Comparison of ENCODE assay signal across 8 cellular contexts in the genomic region with DNA sequence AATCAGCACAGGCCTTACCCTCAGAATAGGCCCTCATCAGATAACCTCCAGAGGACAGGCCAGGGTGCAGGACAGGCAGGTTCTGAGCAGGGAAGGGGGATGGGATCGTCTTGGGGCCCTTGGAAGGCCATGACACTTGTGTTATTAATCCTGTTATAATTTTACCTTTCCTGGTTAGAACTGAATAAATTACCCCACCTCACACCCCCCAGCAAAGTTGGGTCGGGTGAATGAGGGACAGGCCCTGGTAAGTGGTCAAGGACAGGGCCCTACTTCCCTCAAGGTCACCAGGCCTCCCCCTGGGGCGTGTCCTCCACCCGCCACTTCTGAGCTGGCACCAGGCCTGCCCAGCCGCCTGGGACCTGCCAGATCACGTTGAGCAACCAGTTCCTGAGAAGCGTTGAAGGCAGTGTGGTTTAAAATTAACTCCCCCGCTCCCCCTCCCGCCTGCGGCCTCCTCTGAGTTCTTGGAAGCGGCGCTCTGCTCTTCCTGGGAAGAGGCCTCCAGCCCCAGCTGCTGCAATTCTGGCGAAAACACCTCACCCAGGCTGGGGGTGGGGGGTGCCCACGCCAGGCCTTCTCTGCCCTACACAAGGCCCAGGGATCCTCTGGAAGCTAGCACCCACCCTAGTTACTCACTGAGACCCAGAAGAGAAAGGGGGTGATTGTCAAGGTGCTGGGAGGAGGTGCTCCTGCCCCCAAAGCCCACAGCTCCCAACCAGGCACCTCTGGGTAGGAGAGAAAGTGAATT. TPM values are rescaled to one million over a fixed set of nuclear protein-coding genes. Genes with fewer than 3 reads are reported as not detected.
DNase-seq lines count a peak whose midpoint lies in the region; ATAC-seq, FAIRE-seq and TF ChIP-seq lines count a peak whose summit lies in the region.

No MANE protein-coding gene starts in this region.

- H4K20me1 ChIP-seq in astrocyte (ENCODE audit: insufficient read depth, low read length) = no peaks in the 10 kb centered on the region

- DNase-seq in AG09309 (ENCODE audit: low read depth) = peak; percentile 95
- DNase-seq in NCI-H1092 treated with DMSO at 0.1 percent for 48 hours (lab: John Stamatoyannopoulos, UW) = peak; percentile 77
- DNase-seq in T-helper 9 cell = peak; percentile 47
- DNase-seq in astrocyte (ENCODE audit: low read depth) = peak; percentile 94
- peak; percentile 65 to 72 for DNase-seq in hippocampal formation (lab: John Stamatoyannopoulos, UW)
- peak; percentile 96 for DNase-seq in small intestine

- TF ChIP-seq CTCF in AG09309 (IDR thresholded peaks at IDR 0.05; ENCODE audit: control insufficient read depth, insufficient read depth, low read depth, low read length, missing control alignments) = no peak
- TF ChIP-seq CTCF in astrocyte (IDR thresholded peaks at IDR 0.05; ENCODE audit: insufficient read depth, low read depth, low read length) = no peak

- peak overlapping the region; percentile 79 for H3K27ac Mint-ChIP-seq in astrocyte (ENCODE audit: unreplicated experiment)

- H3K27me3 Mint-ChIP-seq in astrocyte (ENCODE audit: low read depth, unreplicated experiment) = peaks cover 28% of the 10 kb centered on the region

- H3K4me1 ChIP-seq in astrocyte (ENCODE audit: insufficient read depth, low read length) (peaks cover 18% of the 10 kb centered on the region), small intestine (ENCODE audit: control insufficient read depth in 2 of 2, insufficient read depth in 1 of 2, low read depth in 1 of 2, low read length in 1 of 2) (peaks cover 9 to 21% of the 10 kb centered on the region in 2 donors)

- WGBS in small intestine, 3 donors = 1 to 5% (median 2%) methylated on average over 14 of the region's 14 CpGs

- FAIRE-seq in astrocyte (lab: Jason Lieb, UNC) (no peak), small intestine (lab: Jason Lieb, UNC) (no peak)

- peak overlapping the region; percentile 81 for H3K4me2 ChIP-seq in astrocyte (ENCODE audit: low read length)

- no peak overlapping the region for H3K4me3 ChIP-seq in AG09309 (ENCODE audit: control insufficient read depth, low read depth, low read length)
- H3K4me3 ChIP-seq in astrocyte (ENCODE audit: insufficient read depth, low read depth, low read length) = peak overlapping the region; percentile 21
- H3K4me3 ChIP-seq in small intestine (ENCODE audit: low read depth in 1 of 2, low read length in 2 of 2) = no peak overlapping the region

- H3K36me3 Mint-ChIP-seq in astrocyte (ENCODE audit: low read depth, unreplicated experiment) = no peaks in the 10 kb centered on the region

- peak; percentile 93 for ATAC-seq in GM19463 (IDR thresholded peaks at IDR 0.05; ENCODE audit: unreplicated experiment)
- no peak for ATAC-seq in GM18873 (IDR thresholded peaks at IDR 0.05; ENCODE audit: low FRiP score, unreplicated experiment)

- no peak overlapping the region for H3K4me3 Mint-ChIP-seq in astrocyte (ENCODE audit: unreplicated experiment)

- no peaks in the 10 kb centered on the region for H3K79me2 ChIP-seq in astrocyte (ENCODE audit: insufficient read depth, low read length)

- peak overlapping the region; percentile 62 for H2AFZ ChIP-seq in astrocyte (ENCODE audit: low read depth, low read length)

- H3K36me3 ChIP-seq in astrocyte (ENCODE audit: insufficient read depth, low read length) = no peaks in the 10 kb centered on the region
- H3K36me3 ChIP-seq in small intestine (ENCODE audit: control insufficient read depth in 2 of 2, insufficient read depth in 2 of 2, low read length in 2 of 2) = peaks cover 0 to 1% of the 10 kb centered on the region in 2 donors

- H3K9me3 ChIP-seq in astrocyte (ENCODE audit: insufficient read depth, low read depth, low read length) = no peaks in the 10 kb centered on the region
- H3K9me3 ChIP-seq in small intestine (ENCODE audit: control insufficient read depth, low read depth) = no peaks in the 10 kb centered on the region

- peaks cover 13% of the 10 kb centered on the region for H3K4me1 Mint-ChIP-seq in astrocyte (ENCODE audit: low read depth, unreplicated experiment)

- no peaks in the 10 kb centered on the region for H3K9me3 Mint-ChIP-seq in astrocyte (ENCODE audit: unreplicated experiment)

- H3K9ac ChIP-seq in astrocyte (ENCODE audit: low read length) = peak overlapping the region; percentile 80

- H3K27ac ChIP-seq in astrocyte (ENCODE audit: low read depth, low read length) = peak overlapping the region; percentile 92
- peak overlapping the region; percentile 86 to 98 for H3K27ac ChIP-seq in small intestine (ENCODE audit: low read depth in 1 of 2, low read length in 1 of 2)

- H3K27me3 ChIP-seq in astrocyte (ENCODE audit: insufficient read depth, low read length) (no peaks in the 10 kb centered on the region), small intestine (ENCODE audit: control insufficient read depth in 2 of 2, insufficient read depth in 2 of 2, low read length in 2 of 2) (no peaks in the 10 kb centered on the region)

RNA-seq across cellular contexts. Expression of a gene that starts 10.6 kb away (rescaled TPM):
- total RNA-seq in astrocyte = 0.75 and 1.2 TPM in 2 replicates
- polyA plus RNA-seq in small intestine = 1 to 10 TPM; 4.8 to 7.8 (median 6.9) TPM

RNA-seq across cellular contexts. Expression of a gene that starts 15.9 kb away (rescaled TPM):
- 21.1 and 23.4 TPM in 2 replicates for total RNA-seq in astrocyte
- 10 to 100 TPM; 28.2 to 34.4 (median 28.6) TPM for polyA plus RNA-seq in small intestine

RNA-seq across cellular contexts. Expression of a gene that starts 31.7 kb away (rescaled TPM):
- total RNA-seq in astrocyte = 13.6 and 15.7 TPM in 2 replicates
- 10 to 100 TPM; 13.9 to 18.1 (median 13.9) TPM for polyA plus RNA-seq in small intestine

RNA-seq across cellular contexts. Expression of a gene that starts 33.5 kb away (rescaled TPM):
- 7.2 and 8.0 TPM in 2 replicates for total RNA-seq in astrocyte
- 1 to 10 TPM; 1.1 to 3.9 (median 1.9) TPM for polyA plus RNA-seq in small intestine
